In the genomic region with DNA sequence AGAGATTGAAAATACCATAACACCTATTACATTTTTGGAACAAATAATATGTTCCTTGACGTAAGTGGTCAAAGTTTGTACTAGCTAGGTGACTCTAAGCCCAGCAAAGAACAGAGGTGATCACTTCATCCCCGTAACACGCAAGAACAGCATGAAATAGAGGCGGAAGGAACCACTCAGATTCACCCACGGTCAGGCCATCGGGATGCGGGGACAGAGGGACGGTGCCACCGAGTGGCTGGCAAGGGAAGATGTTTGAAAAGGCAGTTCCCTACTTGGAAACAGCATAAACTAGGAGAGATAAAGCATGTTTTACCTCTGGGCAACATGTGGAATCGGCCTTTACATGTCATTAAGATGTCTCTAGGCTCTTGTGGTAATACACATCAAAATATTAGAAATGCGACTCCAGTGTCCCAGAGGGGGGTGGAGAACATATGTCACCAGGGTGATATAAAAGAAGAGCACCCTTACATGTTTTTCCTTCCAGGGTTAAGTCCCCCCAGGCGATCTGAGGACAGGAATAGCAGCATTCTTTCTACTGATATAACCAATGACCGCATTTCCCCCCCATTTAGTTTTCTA, we compare ENCODE assay signal across 8 cellular contexts.
DNase-seq lines count a peak whose midpoint lies in the region; ATAC-seq and TF ChIP-seq lines count a peak whose summit lies in the region.

No MANE protein-coding gene starts in this region.

- ATAC-seq in Right ventricle myocardium superior (ENCODE audit: poor library complexity) (peak; percentile 29), left ventricle myocardium superior (no peak), HG02798 (IDR thresholded peaks at IDR 0.05; ENCODE audit: poor library complexity, unreplicated experiment) (no peak)

- DNase-seq in Right ventricle myocardium superior, result no peak
- DNase-seq in left ventricle myocardium superior, result no peak
- DNase-seq in NOMO-1 (lab: John Stamatoyannopoulos, UW; ENCODE audit: unreplicated experiment in 2 of 2), result peak; percentile 28 to 33
- peak; percentile 24 for DNase-seq in fibroblast of pulmonary artery (ENCODE audit: low read depth)
- DNase-seq in superior temporal gyrus (ENCODE audit: extremely low spot score), result peak; percentile 45
- DNase-seq in T-helper 2 cell, result no peak
- no peak for DNase-seq in NK-92 (lab: John Stamatoyannopoulos, UW; ENCODE audit: unreplicated experiment)

- intact Hi-C loops in Right ventricle myocardium superior (cut with DNase I) (loop anchor here (5.0 to 10.0 kb wide), 2 partner anchors 488 to 505 kb away; no protein-coding TSS in a partner anchor), left ventricle myocardium superior (cut with micrococcal nuclease) (no loop called here)

- peak; percentile 23 for TF ChIP-seq CTCF in fibroblast of pulmonary artery (IDR thresholded peaks at IDR 0.05; ENCODE audit: low read length, missing control alignments)

- no peak overlapping the region for H3K4me3 ChIP-seq in fibroblast of pulmonary artery (replicated peaks; ENCODE audit: low read depth, low read length)

Comparison
In these comparisons a context has a peak if more than half of its experiments do, and no peak if none do; other contexts are left out.
1. DNase-seq: peak in NOMO-1 (2 of 2), fibroblast of pulmonary artery (single experiment) and superior temporal gyrus (single experiment); none in Right ventricle myocardium superior (single experiment), left ventricle myocardium superior (single experiment), T-helper 2 cell (0 of 5) and NK-92 (single experiment).